1 cellular context compared by ENCODE assay signal in genomic region chr1:35962952-35963351, GRCh38.
TF ChIP-seq lines count a peak whose summit lies in the region.

No MANE protein-coding gene starts in this region.

TF ChIP-seq in K562, 482 proteins besides CTCF, POLR2A, EP300 and RAD21 (continued from another document):
- TF ChIP-seq, protein P1, sequence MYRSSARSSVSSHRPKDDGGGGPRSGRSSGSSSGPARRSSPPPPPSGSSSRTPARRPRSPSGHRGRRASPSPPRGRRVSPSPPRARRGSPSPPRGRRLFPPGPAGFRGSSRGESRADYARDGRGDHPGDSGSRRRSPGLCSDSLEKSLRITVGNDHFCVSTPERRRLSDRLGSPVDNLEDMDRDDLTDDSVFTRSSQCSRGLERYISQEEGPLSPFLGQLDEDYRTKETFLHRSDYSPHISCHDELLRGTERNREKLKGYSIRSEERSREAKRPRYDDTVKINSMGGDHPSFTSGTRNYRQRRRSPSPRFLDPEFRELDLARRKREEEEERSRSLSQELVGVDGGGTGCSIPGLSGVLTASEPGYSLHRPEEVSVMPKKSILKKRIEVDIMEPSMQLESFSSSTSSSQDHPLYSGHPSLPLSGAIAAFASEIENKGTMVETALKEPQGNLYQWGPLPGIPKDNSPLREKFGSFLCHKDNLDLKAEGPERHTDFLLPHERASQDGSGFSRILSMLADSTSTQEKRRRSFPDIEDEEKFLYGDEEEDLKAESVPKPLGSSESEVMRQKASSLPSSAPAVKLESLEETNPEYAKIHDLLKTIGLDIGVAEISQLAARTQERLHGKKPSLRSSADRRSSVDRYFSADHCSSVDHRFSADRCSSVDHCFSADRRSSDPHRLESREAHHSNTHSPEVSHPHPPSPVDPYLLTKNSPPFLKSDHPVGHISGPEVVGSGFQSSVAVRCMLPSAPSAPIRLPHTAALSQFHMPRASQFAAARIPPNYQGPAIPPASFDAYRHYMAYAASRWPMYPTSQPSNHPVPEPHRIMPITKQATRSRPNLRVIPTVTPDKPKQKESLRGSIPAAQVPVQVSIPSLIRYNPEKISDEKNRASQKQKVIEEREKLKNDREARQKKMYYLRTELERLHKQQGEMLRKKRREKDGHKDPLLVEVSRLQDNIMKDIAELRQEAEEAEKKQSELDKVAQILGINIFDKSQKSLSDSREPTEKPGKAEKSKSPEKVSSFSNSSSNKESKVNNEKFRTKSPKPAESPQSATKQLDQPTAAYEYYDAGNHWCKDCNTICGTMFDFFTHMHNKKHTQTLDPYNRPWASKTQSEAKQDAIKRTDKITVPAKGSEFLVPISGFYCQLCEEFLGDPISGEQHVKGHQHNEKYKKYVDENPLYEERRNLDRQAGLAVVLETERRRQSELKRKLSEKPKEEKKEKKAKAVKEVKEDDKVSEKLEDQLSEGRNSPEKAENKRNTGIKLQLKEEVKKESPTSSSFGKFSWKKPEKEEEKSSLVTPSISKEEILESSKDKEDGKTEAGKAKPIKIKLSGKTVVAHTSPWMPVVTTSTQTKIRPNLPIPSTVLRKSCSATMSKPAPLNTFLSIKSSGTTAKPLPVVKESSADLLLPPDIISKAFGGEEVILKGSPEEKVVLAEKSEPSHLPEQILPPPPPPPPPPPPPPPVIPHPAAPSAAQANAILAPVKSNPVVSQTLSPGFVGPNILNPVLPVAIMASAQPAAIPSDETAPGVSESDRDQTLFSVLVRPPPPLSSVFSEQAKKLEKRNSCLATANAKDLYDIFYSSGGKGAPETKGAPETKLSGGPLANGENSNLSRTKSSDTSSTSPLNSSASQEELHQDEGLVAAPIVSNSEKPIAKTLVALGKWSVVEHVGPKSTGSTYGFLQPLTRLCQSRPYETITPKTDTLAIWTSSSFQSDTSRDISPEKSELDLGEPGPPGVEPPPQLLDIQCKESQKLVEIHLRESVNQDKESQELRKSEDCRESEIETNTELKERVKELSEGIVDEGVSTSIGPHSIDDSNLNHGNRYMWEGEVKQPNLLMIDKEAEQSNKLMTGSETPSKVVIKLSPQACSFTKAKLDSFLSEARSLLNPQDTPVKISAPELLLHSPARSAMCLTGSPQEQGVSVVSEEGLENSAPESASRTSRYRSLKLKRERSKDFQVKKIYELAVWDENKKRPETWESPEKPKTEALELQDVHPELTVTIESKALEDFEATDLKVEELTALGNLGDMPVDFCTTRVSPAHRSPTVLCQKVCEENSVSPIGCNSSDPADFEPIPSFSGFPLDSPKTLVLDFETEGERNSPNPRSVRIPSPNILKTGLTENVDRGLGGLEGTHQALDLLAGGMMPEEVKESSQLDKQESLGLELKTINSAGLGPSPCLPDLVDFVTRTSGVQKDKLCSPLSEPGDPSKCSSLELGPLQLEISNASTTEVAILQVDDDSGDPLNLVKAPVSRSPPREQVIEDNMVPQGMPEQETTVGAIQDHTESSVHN (IDR thresholded peaks at IDR 0.05; ENCODE audit: borderline replicate concordance in 1 of 2, low read depth in 1 of 2): no peak
- TF ChIP-seq NR3C1 (CRISPR knock-in tag; IDR thresholded peaks at IDR 0.05) (no peak), CBFA2T3 (IDR thresholded peaks at IDR 0.05) (peak; percentile 78)
